Comparison of ENCODE assay signal across 1 cellular context in the genomic region with DNA sequence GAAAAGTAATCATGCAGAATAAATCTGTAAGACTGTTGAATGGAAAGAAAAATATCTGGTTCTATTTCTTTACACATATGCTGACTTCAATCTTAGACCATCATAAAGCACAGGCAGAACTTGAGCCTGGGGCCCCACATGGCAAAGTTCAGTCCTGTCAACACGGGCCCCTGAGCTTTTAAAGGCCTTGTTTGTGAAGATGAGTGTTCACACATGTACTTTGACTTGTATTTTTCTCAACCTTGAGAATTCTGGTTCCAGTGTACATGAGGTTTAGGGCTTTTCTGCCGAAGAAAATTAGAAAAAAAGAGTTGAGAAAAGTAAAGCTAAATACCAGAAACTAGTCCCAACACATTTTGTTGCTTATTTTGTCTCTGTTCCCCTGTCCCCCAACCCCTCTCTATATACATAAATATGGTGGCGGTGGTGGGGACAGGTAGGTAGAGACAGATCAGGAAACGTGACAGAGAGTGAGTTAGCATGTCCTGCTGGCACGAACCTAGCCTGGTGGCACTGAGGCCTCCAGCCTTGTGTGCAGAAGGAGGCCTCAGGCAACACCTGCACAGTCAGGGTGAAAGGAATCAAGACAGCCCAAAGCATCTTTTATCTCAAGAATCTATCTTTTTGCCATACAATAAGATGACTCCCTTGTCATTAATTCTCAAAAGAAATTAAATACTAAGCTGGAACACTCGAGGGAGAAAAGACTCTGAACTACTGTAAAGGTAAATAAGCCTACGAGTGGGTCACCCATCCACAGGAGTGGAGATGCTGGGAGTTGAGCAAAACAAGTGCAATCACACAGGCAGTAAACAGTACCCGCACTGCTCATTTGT.
TF ChIP-seq lines count a peak whose summit lies in the region.

No MANE protein-coding gene starts in this region.

TF ChIP-seq in H1, 55 proteins besides CTCF, POLR2A, EP300 and RAD21:
- TF ChIP-seq NANOG (IDR thresholded peaks at IDR 0.05; ENCODE audit: insufficient read depth, low read depth, low read length, poor library complexity, severe bottlenecking) (no peak), HDAC6 (IDR thresholded peaks at IDR 0.05; ENCODE audit: low read depth, low read length) (no peak), GABPA (IDR thresholded peaks at IDR 0.05; ENCODE audit: borderline replicate concordance, insufficient read depth, low read length) (no peak), SP1 (IDR thresholded peaks at IDR 0.05; ENCODE audit: low read depth, low read length) (no peak), GTF2F1 (IDR thresholded peaks at IDR 0.05; ENCODE audit: borderline replicate concordance, low read depth, low read length) (no peak), POLR2AphosphoS5 (IDR thresholded peaks at IDR 0.05; ENCODE audit: low read depth, low read length) (no peak), NRF1 (IDR thresholded peaks at IDR 0.05; ENCODE audit: low read depth, low read length) (no peak)
- TF ChIP-seq, protein P1, sequence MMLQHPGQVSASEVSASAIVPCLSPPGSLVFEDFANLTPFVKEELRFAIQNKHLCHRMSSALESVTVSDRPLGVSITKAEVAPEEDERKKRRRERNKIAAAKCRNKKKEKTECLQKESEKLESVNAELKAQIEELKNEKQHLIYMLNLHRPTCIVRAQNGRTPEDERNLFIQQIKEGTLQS (IDR thresholded peaks at IDR 0.05; ENCODE audit: insufficient read depth, low read depth, low read length): no peak
